In the genomic region with DNA sequence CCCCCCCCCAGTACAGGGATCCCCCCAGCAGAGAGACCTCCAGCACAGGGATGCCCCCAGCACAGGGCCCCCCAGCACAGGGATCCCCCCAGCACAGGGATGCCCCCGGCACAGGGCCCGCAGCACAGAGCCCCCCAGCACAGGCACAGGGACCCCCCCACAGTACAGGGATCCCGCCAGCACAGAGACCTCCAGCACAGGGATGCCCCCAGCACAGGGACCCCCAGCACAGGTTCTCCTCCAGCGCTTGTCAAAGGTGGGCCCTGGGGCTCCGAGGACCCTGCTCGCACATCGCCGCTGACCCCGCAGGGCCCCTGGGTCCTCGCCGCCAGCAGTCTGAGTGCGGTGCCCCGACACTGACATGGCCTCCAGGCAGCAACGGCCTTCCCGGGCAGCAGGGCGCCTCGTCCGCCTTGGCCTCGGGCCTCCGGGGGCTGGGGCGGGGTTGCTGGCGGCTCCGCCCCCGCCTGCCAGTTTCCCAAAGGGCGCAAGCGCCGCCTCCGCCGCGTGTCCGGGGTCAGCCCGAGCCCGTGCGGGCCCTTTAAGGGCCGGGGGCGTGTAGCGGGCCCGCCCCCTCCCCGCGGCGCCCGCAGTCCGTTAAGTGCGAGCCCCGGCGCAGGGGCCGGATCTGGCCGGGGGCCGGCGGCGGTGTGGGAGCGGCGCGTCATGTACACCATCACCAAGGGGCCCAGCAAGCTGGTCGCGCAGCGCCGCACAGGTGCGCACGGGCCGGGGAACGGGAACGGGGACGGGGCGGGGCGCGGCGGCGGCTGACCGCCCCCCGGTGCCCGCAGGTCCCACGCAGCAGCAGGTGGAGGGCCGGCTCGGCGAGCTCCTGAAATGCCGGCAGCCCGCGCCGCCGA, we compare ENCODE assay signal across 1 cellular context.
TF ChIP-seq lines count a peak whose summit lies in the region.

Gene MCRIP2 (plus strand): TSS at position 503 of the 863 bp plus-strand sequence. CDS start 164 bp downstream, at position 667.

TF ChIP-seq in HepG2, 621 proteins besides CTCF, POLR2A, EP300 and RAD21 (continued from another document and continues in another):
- TF ChIP-seq HOXA9 (CRISPR knock-in tag; IDR thresholded peaks at IDR 0.05; ENCODE audit: borderline replicate concordance), result no peak
- no peak for TF ChIP-seq ZNF512B (CRISPR knock-in tag; IDR thresholded peaks at IDR 0.05; ENCODE audit: borderline replicate concordance)
- no peak for TF ChIP-seq U2AF2 (IDR thresholded peaks at IDR 0.05; ENCODE audit: low read depth, low read length)
- TF ChIP-seq MIER3 (CRISPR knock-in tag; IDR thresholded peaks at IDR 0.05; ENCODE audit: borderline replicate concordance), result 0 out of 2 replicates have a peak, but pooled peaks have one; percentile 47
- TF ChIP-seq DNMT3B (CRISPR knock-in tag; conservative IDR thresholded peaks at IDR 0.05), result no peak; the same call in 1 of the 2 replicates
- TF ChIP-seq GABPA (IDR thresholded peaks at IDR 0.05; ENCODE audit: low read depth, low read length), result no peak
- no peak for TF ChIP-seq GABPA (CRISPR knock-in tag; IDR thresholded peaks at IDR 0.05; ENCODE audit: low read depth)
- TF ChIP-seq ZNF101 (CRISPR knock-in tag; IDR thresholded peaks at IDR 0.05; ENCODE audit: borderline replicate concordance, low read depth), result no peak
- TF ChIP-seq, protein P1, sequence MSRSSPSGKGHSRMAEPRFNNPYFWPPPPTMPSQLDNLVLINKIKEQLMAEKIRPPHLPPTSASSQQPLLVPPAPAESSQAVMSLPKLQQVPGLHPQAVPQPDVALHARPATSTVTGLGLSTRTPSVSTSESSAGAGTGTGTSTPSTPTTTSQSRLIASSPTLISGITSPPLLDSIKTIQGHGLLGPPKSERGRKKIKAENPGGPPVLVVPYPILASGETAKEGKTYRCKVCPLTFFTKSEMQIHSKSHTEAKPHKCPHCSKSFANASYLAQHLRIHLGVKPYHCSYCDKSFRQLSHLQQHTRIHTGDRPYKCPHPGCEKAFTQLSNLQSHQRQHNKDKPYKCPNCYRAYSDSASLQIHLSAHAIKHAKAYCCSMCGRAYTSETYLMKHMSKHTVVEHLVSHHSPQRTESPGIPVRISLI (CRISPR knock-in tag; IDR thresholded peaks at IDR 0.05; ENCODE audit: borderline replicate concordance), result no peak
- TF ChIP-seq SPEN (CRISPR knock-in tag; IDR thresholded peaks at IDR 0.05; ENCODE audit: low read depth), result peak; percentile 78
- TF ChIP-seq, protein P2, sequence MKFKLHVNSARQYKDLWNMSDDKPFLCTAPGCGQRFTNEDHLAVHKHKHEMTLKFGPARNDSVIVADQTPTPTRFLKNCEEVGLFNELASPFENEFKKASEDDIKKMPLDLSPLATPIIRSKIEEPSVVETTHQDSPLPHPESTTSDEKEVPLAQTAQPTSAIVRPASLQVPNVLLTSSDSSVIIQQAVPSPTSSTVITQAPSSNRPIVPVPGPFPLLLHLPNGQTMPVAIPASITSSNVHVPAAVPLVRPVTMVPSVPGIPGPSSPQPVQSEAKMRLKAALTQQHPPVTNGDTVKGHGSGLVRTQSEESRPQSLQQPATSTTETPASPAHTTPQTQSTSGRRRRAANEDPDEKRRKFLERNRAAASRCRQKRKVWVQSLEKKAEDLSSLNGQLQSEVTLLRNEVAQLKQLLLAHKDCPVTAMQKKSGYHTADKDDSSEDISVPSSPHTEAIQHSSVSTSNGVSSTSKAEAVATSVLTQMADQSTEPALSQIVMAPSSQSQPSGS (CRISPR knock-in tag; IDR thresholded peaks at IDR 0.05), result no peak
- no peak for TF ChIP-seq ZNF75D (CRISPR knock-in tag; IDR thresholded peaks at IDR 0.05; ENCODE audit: borderline replicate concordance)
- no peak for TF ChIP-seq TBP (CRISPR knock-in tag; IDR thresholded peaks at IDR 0.05)
- TF ChIP-seq ZNF264 (CRISPR knock-in tag; IDR thresholded peaks at IDR 0.05), result no peak
- no peak for TF ChIP-seq ZNF44 (CRISPR knock-in tag; IDR thresholded peaks at IDR 0.05)
- TF ChIP-seq CSRNP2 (CRISPR knock-in tag; conservative IDR thresholded peaks at IDR 0.05; ENCODE audit: low read depth), result no peak
- TF ChIP-seq ZNF326 (CRISPR knock-in tag; IDR thresholded peaks at IDR 0.05; ENCODE audit: borderline replicate concordance), result no peak
- no peak for TF ChIP-seq ZBTB42 (CRISPR knock-in tag; IDR thresholded peaks at IDR 0.05)
- no peak for TF ChIP-seq KDM6A (CRISPR knock-in tag; IDR thresholded peaks at IDR 0.05; ENCODE audit: low read depth)
- 0 out of 2 replicates have a peak, but pooled peaks have one; percentile 41 for TF ChIP-seq THAP11 (CRISPR knock-in tag; IDR thresholded peaks at IDR 0.05)
- peak; percentile 86 for TF ChIP-seq ZNF589 (CRISPR knock-in tag; conservative IDR thresholded peaks at IDR 0.05)
- no peak for TF ChIP-seq FIP1L1 (IDR thresholded peaks at IDR 0.05; ENCODE audit: borderline replicate concordance, insufficient read depth, low read depth, low read length)
- no peak for TF ChIP-seq ZNF160 (CRISPR knock-in tag; IDR thresholded peaks at IDR 0.05)
- TF ChIP-seq ZNF577 (CRISPR knock-in tag; IDR thresholded peaks at IDR 0.05; ENCODE audit: borderline replicate concordance, low read depth), result no peak
- TF ChIP-seq RAD51 (IDR thresholded peaks at IDR 0.05; ENCODE audit: borderline replicate concordance), result no peak
- TF ChIP-seq HHEX (CRISPR knock-in tag; IDR thresholded peaks at IDR 0.05), result no peak
- no peak for TF ChIP-seq PRPF4 (IDR thresholded peaks at IDR 0.05; ENCODE audit: low read depth, low read length, poor library complexity, severe bottlenecking)
- no peak for TF ChIP-seq ZFAT (CRISPR knock-in tag; conservative IDR thresholded peaks at IDR 0.05)
- no peak for TF ChIP-seq ZSCAN29 (CRISPR knock-in tag; conservative IDR thresholded peaks at IDR 0.05)
- TF ChIP-seq, protein P3, sequence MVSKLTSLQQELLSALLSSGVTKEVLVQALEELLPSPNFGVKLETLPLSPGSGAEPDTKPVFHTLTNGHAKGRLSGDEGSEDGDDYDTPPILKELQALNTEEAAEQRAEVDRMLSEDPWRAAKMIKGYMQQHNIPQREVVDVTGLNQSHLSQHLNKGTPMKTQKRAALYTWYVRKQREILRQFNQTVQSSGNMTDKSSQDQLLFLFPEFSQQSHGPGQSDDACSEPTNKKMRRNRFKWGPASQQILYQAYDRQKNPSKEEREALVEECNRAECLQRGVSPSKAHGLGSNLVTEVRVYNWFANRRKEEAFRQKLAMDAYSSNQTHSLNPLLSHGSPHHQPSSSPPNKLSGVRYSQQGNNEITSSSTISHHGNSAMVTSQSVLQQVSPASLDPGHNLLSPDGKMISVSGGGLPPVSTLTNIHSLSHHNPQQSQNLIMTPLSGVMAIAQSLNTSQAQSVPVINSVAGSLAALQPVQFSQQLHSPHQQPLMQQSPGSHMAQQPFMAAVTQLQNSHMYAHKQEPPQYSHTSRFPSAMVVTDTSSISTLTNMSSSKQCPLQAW (CRISPR knock-in tag; IDR thresholded peaks at IDR 0.05), result no peak
- no peak for TF ChIP-seq DMAP1 (CRISPR knock-in tag; IDR thresholded peaks at IDR 0.05)
- TF ChIP-seq PTBP1 (IDR thresholded peaks at IDR 0.05; ENCODE audit: low read depth, low read length, poor library complexity, severe bottlenecking), result no peak
- TF ChIP-seq, protein P4, sequence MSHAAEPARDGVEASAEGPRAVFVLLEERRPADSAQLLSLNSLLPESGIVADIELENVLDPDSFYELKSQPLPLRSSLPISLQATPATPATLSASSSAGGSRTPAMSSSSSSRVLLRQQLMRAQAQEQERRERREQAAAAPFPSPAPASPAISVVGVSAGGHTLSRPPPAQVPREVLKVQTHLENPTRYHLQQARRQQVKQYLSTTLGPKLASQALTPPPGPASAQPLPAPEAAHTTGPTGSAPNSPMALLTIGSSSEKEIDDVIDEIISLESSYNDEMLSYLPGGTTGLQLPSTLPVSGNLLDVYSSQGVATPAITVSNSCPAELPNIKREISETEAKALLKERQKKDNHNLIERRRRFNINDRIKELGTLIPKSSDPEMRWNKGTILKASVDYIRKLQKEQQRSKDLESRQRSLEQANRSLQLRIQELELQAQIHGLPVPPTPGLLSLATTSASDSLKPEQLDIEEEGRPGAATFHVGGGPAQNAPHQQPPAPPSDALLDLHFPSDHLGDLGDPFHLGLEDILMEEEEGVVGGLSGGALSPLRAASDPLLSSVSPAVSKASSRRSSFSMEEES (CRISPR knock-in tag; IDR thresholded peaks at IDR 0.05), result no peak
- TF ChIP-seq, protein P5, sequence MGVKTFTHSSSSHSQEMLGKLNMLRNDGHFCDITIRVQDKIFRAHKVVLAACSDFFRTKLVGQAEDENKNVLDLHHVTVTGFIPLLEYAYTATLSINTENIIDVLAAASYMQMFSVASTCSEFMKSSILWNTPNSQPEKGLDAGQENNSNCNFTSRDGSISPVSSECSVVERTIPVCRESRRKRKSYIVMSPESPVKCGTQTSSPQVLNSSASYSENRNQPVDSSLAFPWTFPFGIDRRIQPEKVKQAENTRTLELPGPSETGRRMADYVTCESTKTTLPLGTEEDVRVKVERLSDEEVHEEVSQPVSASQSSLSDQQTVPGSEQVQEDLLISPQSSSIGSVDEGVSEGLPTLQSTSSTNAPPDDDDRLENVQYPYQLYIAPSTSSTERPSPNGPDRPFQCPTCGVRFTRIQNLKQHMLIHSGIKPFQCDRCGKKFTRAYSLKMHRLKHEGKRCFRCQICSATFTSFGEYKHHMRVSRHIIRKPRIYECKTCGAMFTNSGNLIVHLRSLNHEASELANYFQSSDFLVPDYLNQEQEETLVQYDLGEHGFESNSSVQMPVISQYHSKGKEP (CRISPR knock-in tag; IDR thresholded peaks at IDR 0.05), result no peak
- TF ChIP-seq GATAD2A (CRISPR knock-in tag; IDR thresholded peaks at IDR 0.05), result no peak
- TF ChIP-seq ZNF274 (CRISPR knock-in tag; IDR thresholded peaks at IDR 0.05), result no peak
- TF ChIP-seq REPIN1 (CRISPR knock-in tag; IDR thresholded peaks at IDR 0.05; ENCODE audit: borderline replicate concordance, low read depth), result no peak; the same call in 1 of the 2 replicates
- no peak; the same call in 1 of the 2 replicates for TF ChIP-seq ZNF251 (CRISPR knock-in tag; IDR thresholded peaks at IDR 0.05)
- TF ChIP-seq ZNF691 (CRISPR knock-in tag; IDR thresholded peaks at IDR 0.05; ENCODE audit: borderline replicate concordance, low read depth), result no peak
- TF ChIP-seq BATF2 (CRISPR knock-in tag; IDR thresholded peaks at IDR 0.05), result no peak; the same call in 1 of the 2 replicates
- no peak for TF ChIP-seq FOSL2 (CRISPR knock-in tag; IDR thresholded peaks at IDR 0.05)
- TF ChIP-seq GMEB1 (CRISPR knock-in tag; IDR thresholded peaks at IDR 0.05; ENCODE audit: borderline replicate concordance), result peak; percentile 15; the same call in 1 of the 2 replicates
- no peak; the same call in 1 of the 2 replicates for TF ChIP-seq PHF21A (CRISPR knock-in tag; IDR thresholded peaks at IDR 0.05)
- TF ChIP-seq, protein P6, sequence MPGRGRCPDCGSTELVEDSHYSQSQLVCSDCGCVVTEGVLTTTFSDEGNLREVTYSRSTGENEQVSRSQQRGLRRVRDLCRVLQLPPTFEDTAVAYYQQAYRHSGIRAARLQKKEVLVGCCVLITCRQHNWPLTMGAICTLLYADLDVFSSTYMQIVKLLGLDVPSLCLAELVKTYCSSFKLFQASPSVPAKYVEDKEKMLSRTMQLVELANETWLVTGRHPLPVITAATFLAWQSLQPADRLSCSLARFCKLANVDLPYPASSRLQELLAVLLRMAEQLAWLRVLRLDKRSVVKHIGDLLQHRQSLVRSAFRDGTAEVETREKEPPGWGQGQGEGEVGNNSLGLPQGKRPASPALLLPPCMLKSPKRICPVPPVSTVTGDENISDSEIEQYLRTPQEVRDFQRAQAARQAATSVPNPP (CRISPR knock-in tag; IDR thresholded peaks at IDR 0.05), result 0 out of 2 replicates have a peak, but pooled peaks have one; percentile 18
